ENCODE assay signal across 1 cellular context in the genomic region with DNA sequence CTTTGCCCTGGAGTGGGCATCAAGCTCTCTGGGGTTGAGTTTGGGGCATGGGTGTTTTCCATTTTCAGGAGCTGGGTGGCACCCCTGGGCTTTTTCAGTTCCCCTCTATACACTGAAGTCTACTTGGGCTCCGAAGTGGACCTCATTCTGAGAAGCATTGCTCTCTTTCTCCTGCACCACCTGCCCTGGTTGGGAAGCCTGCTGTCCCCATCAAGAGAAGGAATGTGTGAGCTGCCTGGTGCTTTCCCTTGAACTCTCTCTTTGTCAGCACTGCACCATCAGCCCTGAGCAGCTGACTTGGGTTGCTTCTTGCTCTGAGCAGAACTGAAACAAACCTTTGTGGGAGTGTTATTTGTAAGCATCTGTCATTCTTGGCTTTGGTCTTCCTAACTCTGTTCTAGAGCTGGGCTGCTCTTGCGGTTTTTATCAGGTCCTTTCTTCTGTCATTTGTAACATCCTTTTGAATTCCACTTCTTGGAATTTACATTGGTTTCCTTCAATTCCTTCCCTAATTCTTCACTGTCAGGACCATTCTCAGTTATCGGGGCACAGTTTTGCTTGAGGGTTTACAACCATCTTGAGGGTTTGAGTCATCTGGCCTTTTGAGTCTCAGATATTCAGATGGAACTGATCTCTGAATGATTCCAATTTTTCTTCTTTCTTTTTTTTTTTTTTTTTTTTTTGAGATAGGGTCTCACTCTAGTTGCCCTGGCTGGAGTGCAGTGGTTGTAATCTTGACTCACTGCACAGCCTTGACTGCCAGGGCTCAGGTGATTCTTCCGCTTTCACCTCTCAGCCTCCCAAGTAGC.
A peak's percentile ranks its signal among the peaks of the same experiment; 100 is the strongest.
TF ChIP-seq lines count a peak whose summit lies in the region.

No MANE protein-coding gene starts in this region.

TF ChIP-seq in K562, 482 proteins besides CTCF, POLR2A, EP300 and RAD21 (continued from another document and continues in another):
- TF ChIP-seq SAP30 (IDR thresholded peaks at IDR 0.05; ENCODE audit: borderline replicate concordance, insufficient read depth, low read depth, low read length, poor library complexity, severe bottlenecking) = peak; percentile 73
- peak; percentile 62 for TF ChIP-seq HIVEP1 (CRISPR knock-in tag; IDR thresholded peaks at IDR 0.05)
- peak; percentile 56; the same call in 1 of the 2 replicates for TF ChIP-seq ELF4 (CRISPR knock-in tag; IDR thresholded peaks at IDR 0.05)
- TF ChIP-seq ZNF764 (CRISPR knock-in tag; IDR thresholded peaks at IDR 0.05; ENCODE audit: low read depth) = 0 out of 2 replicates have a peak, but pooled peaks have one; percentile 10
- TF ChIP-seq, protein P1, sequence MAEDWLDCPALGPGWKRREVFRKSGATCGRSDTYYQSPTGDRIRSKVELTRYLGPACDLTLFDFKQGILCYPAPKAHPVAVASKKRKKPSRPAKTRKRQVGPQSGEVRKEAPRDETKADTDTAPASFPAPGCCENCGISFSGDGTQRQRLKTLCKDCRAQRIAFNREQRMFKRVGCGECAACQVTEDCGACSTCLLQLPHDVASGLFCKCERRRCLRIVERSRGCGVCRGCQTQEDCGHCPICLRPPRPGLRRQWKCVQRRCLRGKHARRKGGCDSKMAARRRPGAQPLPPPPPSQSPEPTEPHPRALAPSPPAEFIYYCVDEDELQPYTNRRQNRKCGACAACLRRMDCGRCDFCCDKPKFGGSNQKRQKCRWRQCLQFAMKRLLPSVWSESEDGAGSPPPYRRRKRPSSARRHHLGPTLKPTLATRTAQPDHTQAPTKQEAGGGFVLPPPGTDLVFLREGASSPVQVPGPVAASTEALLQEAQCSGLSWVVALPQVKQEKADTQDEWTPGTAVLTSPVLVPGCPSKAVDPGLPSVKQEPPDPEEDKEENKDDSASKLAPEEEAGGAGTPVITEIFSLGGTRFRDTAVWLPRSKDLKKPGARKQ (CRISPR knock-in tag; IDR thresholded peaks at IDR 0.05) = no peak
- TF ChIP-seq, protein P2, sequence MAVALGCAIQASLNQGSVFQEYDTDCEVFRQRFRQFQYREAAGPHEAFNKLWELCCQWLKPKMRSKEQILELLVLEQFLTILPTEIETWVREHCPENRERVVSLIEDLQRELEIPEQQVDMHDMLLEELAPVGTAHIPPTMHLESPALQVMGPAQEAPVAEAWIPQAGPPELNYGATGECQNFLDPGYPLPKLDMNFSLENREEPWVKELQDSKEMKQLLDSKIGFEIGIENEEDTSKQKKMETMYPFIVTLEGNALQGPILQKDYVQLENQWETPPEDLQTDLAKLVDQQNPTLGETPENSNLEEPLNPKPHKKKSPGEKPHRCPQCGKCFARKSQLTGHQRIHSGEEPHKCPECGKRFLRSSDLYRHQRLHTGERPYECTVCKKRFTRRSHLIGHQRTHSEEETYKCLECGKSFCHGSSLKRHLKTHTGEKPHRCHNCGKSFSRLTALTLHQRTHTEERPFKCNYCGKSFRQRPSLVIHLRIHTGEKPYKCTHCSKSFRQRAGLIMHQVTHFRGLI (CRISPR knock-in tag; IDR thresholded peaks at IDR 0.05) = 0 out of 2 replicates have a peak, but pooled peaks have one; percentile 46
- TF ChIP-seq, protein P3, sequence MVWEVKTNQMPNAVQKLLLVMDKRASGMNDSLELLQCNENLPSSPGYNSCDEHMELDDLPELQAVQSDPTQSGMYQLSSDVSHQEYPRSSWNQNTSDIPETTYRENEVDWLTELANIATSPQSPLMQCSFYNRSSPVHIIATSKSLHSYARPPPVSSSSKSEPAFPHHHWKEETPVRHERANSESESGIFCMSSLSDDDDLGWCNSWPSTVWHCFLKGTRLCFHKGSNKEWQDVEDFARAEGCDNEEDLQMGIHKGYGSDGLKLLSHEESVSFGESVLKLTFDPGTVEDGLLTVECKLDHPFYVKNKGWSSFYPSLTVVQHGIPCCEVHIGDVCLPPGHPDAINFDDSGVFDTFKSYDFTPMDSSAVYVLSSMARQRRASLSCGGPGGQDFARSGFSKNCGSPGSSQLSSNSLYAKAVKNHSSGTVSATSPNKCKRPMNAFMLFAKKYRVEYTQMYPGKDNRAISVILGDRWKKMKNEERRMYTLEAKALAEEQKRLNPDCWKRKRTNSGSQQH (CRISPR knock-in tag; IDR thresholded peaks at IDR 0.05) = peak; percentile 66; the same call in 1 of the 2 replicates
- TF ChIP-seq, protein P4, sequence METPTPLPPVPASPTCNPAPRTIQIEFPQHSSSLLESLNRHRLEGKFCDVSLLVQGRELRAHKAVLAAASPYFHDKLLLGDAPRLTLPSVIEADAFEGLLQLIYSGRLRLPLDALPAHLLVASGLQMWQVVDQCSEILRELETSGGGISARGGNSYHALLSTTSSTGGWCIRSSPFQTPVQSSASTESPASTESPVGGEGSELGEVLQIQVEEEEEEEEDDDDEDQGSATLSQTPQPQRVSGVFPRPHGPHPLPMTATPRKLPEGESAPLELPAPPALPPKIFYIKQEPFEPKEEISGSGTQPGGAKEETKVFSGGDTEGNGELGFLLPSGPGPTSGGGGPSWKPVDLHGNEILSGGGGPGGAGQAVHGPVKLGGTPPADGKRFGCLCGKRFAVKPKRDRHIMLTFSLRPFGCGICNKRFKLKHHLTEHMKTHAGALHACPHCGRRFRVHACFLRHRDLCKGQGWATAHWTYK (CRISPR knock-in tag; IDR thresholded peaks at IDR 0.05) = peak; percentile 65
- TF ChIP-seq PML (IDR thresholded peaks at IDR 0.05; ENCODE audit: low read length) = peak; percentile 94; the same call in 1 of the 2 replicates
- TF ChIP-seq ZNF311 (CRISPR knock-in tag; IDR thresholded peaks at IDR 0.05) = peak; percentile 76; the same call in 1 of the 2 replicates
- TF ChIP-seq STAT5A (IDR thresholded peaks at IDR 0.05; ENCODE audit: borderline replicate concordance, low read length) = peak; percentile 94
- TF ChIP-seq, protein P5, sequence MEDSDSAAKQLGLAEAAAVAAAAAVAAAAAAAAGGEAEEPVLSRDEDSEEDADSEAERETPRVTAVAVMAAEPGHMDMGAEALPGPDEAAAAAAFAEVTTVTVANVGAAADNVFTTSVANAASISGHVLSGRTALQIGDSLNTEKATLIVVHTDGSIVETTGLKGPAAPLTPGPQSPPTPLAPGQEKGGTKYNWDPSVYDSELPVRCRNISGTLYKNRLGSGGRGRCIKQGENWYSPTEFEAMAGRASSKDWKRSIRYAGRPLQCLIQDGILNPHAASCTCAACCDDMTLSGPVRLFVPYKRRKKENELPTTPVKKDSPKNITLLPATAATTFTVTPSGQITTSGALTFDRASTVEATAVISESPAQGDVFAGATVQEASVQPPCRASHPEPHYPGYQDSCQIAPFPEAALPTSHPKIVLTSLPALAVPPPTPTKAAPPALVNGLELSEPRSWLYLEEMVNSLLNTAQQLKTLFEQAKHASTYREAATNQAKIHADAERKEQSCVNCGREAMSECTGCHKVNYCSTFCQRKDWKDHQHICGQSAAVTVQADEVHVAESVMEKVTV (CRISPR knock-in tag; IDR thresholded peaks at IDR 0.05) = peak; percentile 30; the same call in 1 of the 2 replicates
- TF ChIP-seq, protein P6, sequence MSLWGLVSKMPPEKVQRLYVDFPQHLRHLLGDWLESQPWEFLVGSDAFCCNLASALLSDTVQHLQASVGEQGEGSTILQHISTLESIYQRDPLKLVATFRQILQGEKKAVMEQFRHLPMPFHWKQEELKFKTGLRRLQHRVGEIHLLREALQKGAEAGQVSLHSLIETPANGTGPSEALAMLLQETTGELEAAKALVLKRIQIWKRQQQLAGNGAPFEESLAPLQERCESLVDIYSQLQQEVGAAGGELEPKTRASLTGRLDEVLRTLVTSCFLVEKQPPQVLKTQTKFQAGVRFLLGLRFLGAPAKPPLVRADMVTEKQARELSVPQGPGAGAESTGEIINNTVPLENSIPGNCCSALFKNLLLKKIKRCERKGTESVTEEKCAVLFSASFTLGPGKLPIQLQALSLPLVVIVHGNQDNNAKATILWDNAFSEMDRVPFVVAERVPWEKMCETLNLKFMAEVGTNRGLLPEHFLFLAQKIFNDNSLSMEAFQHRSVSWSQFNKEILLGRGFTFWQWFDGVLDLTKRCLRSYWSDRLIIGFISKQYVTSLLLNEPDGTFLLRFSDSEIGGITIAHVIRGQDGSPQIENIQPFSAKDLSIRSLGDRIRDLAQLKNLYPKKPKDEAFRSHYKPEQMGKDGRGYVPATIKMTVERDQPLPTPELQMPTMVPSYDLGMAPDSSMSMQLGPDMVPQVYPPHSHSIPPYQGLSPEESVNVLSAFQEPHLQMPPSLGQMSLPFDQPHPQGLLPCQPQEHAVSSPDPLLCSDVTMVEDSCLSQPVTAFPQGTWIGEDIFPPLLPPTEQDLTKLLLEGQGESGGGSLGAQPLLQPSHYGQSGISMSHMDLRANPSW (CRISPR knock-in tag; IDR thresholded peaks at IDR 0.05) = 0 out of 2 replicates have a peak, but pooled peaks have one; percentile 40
- peak; percentile 64; the same call in 1 of the 2 replicates for TF ChIP-seq ZNF584 (CRISPR knock-in tag; IDR thresholded peaks at IDR 0.05; ENCODE audit: low read depth)
- 0 out of 2 replicates have a peak, but pooled peaks have one; percentile 7 for TF ChIP-seq ZNF263 (CRISPR knock-in tag; IDR thresholded peaks at IDR 0.05; ENCODE audit: borderline replicate concordance)
- peak; percentile 23; the same call in 1 of the 2 replicates for TF ChIP-seq ZNF583 (CRISPR knock-in tag; IDR thresholded peaks at IDR 0.05)
- TF ChIP-seq, protein P7, sequence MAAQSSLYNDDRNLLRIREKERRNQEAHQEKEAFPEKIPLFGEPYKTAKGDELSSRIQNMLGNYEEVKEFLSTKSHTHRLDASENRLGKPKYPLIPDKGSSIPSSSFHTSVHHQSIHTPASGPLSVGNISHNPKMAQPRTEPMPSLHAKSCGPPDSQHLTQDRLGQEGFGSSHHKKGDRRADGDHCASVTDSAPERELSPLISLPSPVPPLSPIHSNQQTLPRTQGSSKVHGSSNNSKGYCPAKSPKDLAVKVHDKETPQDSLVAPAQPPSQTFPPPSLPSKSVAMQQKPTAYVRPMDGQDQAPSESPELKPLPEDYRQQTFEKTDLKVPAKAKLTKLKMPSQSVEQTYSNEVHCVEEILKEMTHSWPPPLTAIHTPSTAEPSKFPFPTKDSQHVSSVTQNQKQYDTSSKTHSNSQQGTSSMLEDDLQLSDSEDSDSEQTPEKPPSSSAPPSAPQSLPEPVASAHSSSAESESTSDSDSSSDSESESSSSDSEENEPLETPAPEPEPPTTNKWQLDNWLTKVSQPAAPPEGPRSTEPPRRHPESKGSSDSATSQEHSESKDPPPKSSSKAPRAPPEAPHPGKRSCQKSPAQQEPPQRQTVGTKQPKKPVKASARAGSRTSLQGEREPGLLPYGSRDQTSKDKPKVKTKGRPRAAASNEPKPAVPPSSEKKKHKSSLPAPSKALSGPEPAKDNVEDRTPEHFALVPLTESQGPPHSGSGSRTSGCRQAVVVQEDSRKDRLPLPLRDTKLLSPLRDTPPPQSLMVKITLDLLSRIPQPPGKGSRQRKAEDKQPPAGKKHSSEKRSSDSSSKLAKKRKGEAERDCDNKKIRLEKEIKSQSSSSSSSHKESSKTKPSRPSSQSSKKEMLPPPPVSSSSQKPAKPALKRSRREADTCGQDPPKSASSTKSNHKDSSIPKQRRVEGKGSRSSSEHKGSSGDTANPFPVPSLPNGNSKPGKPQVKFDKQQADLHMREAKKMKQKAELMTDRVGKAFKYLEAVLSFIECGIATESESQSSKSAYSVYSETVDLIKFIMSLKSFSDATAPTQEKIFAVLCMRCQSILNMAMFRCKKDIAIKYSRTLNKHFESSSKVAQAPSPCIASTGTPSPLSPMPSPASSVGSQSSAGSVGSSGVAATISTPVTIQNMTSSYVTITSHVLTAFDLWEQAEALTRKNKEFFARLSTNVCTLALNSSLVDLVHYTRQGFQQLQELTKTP (IDR thresholded peaks at IDR 0.05; ENCODE audit: low read depth in 1 of 2, partially characterized antibody in 2 of 2) = no peak
- peak in 1 of 2 experiments; percentile 82; a peak in 2 of 4 replicates for TF ChIP-seq TEAD1 (CRISPR knock-in tag; IDR thresholded peaks at IDR 0.05)
- TF ChIP-seq FOSL1 (tag; conservative IDR thresholded peaks at IDR 0.05) = peak; percentile 94
- TF ChIP-seq CXXC5 (CRISPR knock-in tag; IDR thresholded peaks at IDR 0.05) = peak; percentile 87
- peak; percentile 85 for TF ChIP-seq SMAD3 (CRISPR knock-in tag; conservative IDR thresholded peaks at IDR 0.05)
- TF ChIP-seq ZBTB17 (CRISPR knock-in tag; IDR thresholded peaks at IDR 0.05) = peak; percentile 90
- peak; percentile 63; the same call in 1 of the 2 replicates for TF ChIP-seq ZNF212 (CRISPR knock-in tag; IDR thresholded peaks at IDR 0.05)
- peak; percentile 65 for TF ChIP-seq ZNF766 (CRISPR knock-in tag; conservative IDR thresholded peaks at IDR 0.05)
- TF ChIP-seq CBX3 (IDR thresholded peaks at IDR 0.05; ENCODE audit: borderline replicate concordance in 1 of 2, low read length in 2 of 2) = peak in 1 of 2 experiments; percentile 28; a peak in 1 of 3 replicates
- TF ChIP-seq SMAD4 (CRISPR knock-in tag; conservative IDR thresholded peaks at IDR 0.05) = peak; percentile 94
- peak; percentile 97 for TF ChIP-seq ZNF79 (CRISPR knock-in tag; IDR thresholded peaks at IDR 0.05; ENCODE audit: low read depth)
- peak; percentile 30 for TF ChIP-seq ZNF41 (CRISPR knock-in tag; conservative IDR thresholded peaks at IDR 0.05)
- peak; percentile 76 for TF ChIP-seq JUN (IDR thresholded peaks at IDR 0.05; ENCODE audit: borderline replicate concordance, low read depth, low read length)
- TF ChIP-seq JUN (CRISPR knock-in tag; IDR thresholded peaks at IDR 0.05; ENCODE audit: borderline replicate concordance) = no peak
- no peak for TF ChIP-seq NCOA1 (IDR thresholded peaks at IDR 0.05; ENCODE audit: low read depth)
- TF ChIP-seq SIN3A (IDR thresholded peaks at IDR 0.05; ENCODE audit: borderline replicate concordance in 2 of 2, control insufficient read depth in 1 of 2, low read depth in 2 of 2, low read length in 2 of 2) = peak; percentile 54 to 69; a peak in 1 of 4 replicates
- TF ChIP-seq, protein P8, sequence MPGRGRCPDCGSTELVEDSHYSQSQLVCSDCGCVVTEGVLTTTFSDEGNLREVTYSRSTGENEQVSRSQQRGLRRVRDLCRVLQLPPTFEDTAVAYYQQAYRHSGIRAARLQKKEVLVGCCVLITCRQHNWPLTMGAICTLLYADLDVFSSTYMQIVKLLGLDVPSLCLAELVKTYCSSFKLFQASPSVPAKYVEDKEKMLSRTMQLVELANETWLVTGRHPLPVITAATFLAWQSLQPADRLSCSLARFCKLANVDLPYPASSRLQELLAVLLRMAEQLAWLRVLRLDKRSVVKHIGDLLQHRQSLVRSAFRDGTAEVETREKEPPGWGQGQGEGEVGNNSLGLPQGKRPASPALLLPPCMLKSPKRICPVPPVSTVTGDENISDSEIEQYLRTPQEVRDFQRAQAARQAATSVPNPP (IDR thresholded peaks at IDR 0.05; ENCODE audit: borderline replicate concordance, insufficient read depth, insufficient read length) = peak; percentile 26
- TF ChIP-seq ATF3 (IDR thresholded peaks at IDR 0.05) = no peak
- peak; percentile 55; the same call in 1 of the 2 replicates for TF ChIP-seq ATF3 (CRISPR knock-in tag; conservative IDR thresholded peaks at IDR 0.05)
- TF ChIP-seq TBL1XR1 (IDR thresholded peaks at IDR 0.05; ENCODE audit: low read length in 2 of 2) = peak in 1 of 2 experiments; percentile 92; a peak in 3 of 4 replicates
- TF ChIP-seq ZNF589 (CRISPR knock-in tag; IDR thresholded peaks at IDR 0.05; ENCODE audit: low read depth) = peak; percentile 89
- TF ChIP-seq ZNF175 (CRISPR knock-in tag; IDR thresholded peaks at IDR 0.05; ENCODE audit: low read depth) = peak; percentile 87
- TF ChIP-seq CHD1 (IDR thresholded peaks at IDR 0.05; ENCODE audit: low read length) = peak; percentile 77
- TF ChIP-seq TCFL5 (CRISPR knock-in tag; conservative IDR thresholded peaks at IDR 0.05) = no peak
- 0 out of 2 replicates have a peak, but pooled peaks have one; percentile 54 for TF ChIP-seq CCAR2 (IDR thresholded peaks at IDR 0.05; ENCODE audit: low read depth, low read length)
